ENCODE assay signal across 1 cellular context in genomic region chr6:30654798-30655742, GRCh38.
TF ChIP-seq lines count a peak whose summit lies in the region.

No MANE protein-coding gene starts in this region.

TF ChIP-seq in IMR-90, 13 proteins besides CTCF, POLR2A, EP300 and RAD21:
- TF ChIP-seq BHLHE40 (IDR thresholded peaks at IDR 0.05; ENCODE audit: low read depth, low read length) (no peak), NFE2L2 (IDR thresholded peaks at IDR 0.05; ENCODE audit: low read depth, low read length) (no peak), MAFK (IDR thresholded peaks at IDR 0.05; ENCODE audit: low read depth, low read length) (peak; percentile 86), ELK1 (IDR thresholded peaks at IDR 0.05; ENCODE audit: borderline replicate concordance, low read depth, low read length) (no peak)
